In the genomic region with DNA sequence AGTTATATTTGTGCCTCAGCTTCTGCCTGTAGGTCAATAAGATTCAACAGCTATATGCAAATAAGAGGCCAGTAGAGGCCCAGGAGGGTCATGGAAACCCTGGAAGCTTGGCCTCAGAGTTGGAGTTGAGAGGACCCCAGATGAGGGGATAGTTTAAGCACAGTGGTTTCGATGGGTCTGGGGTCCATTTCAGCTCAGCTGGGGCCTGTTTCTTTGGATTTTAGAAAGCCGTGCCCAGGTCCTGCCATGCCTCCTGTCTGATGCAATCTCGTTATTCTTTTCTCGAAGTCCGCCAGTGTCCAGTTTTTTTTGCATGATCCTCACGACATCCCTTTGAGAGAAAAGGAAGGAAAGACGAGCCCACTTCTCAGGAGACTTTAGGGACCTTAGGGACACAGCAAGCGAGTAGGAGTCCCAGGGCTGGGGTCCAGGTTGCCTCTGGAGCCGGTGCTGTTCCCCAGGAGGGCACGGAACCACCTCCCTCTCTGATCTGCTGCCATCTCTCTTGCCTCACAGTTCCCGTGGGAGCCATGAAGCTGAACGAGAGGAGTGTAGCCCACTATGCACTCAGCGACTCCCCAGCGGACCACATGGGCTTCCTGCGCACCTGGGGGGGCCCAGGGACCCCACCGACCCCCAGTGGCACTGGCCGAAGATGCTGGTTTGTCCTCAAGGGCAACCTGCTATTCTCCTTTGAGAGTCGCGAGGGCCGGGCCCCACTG, we compare ENCODE assay signal across 31 cellular contexts. TPM values are rescaled to one million over a fixed set of nuclear protein-coding genes. Genes with fewer than 3 reads are reported as not detected.
DNase-seq lines count a peak whose midpoint lies in the region; ATAC-seq and TF ChIP-seq lines count a peak whose summit lies in the region.
"Had no signal": no experiment of that assay in that cellular context is flagged by ENCODE, and none has a peak within 500 bp of the region (broad histone marks: within the 10 kb centered on the region; RNA-seq: fewer than 3 reads in every experiment).

No MANE protein-coding gene starts in this region.

- no peaks in the 10 kb centered on the region for H3K27me3 Mint-ChIP-seq in CD4-positive, alpha-beta T cell
- H3K27me3 Mint-ChIP-seq: activated CD4-positive, alpha-beta T cell treated with anti-CD3 and anti-CD28 coated beads for 36 hours; activated naive CD4-positive, alpha-beta T cell treated with anti-CD3 and anti-CD28 coated beads, Interleukin-2, amount 50 U/mL, for 24 hours; activated T-helper 17 cell treated with anti-CD3 and anti-CD28 coated beads, Interleukin-2, amount 50 U/mL, for 72 hours; IgD-negative memory B cell; naive B cell; stimulated activated naive CD8-positive, alpha-beta T cell treated with anti-CD3 and anti-CD28 coated beads, Interleukin-15, amount 100 ng/mL, for 72 hours had no signal

- H3K27me3 ChIP-seq in CD4-positive, alpha-beta T cell (ENCODE audit: control insufficient read depth, insufficient read depth, low read length) = no peaks in the 10 kb centered on the region
- no peaks in the 10 kb centered on the region for H3K27me3 ChIP-seq in stomach smooth muscle (ENCODE audit: control insufficient read depth in 1 of 2, insufficient read depth in 2 of 2, low read length in 2 of 2)
- H3K27me3 ChIP-seq: upper lobe of right lung had no signal

- no peak for DNase-seq in CD4-positive, alpha-beta T cell
- DNase-seq in RWPE1 (ENCODE audit: low spot score) = no peak
- DNase-seq in mesenteric fat pad (ENCODE audit: low spot score) = peak; percentile 53
- no peak for DNase-seq in HT-29 (ENCODE audit: low spot score)
- DNase-seq in HEK293T (ENCODE audit: extremely low spot score) = no peak
- no peak for DNase-seq in COR-L47 (lab: John Stamatoyannopoulos, UW)
- DNase-seq: activated CD4-positive, alpha-beta T cell treated with anti-CD3 and anti-CD28 coated beads for 36 hours; aorta; central memory CD4-positive, alpha-beta T cell; dermis blood vessel endothelial cell; GOT3; hypothalamus; immature natural killer cell; left ventricle myocardium inferior; naive B cell; NCI-H1092; NCI-H187 treated with DMSO at 0.1 percent for 48 hours; NCI-H524 treated with DMSO at 0.1 percent for 48 hours; NK-92 treated with Interleukin-12 subunit alpha and Interleukin-12 subunit beta, amount 100 ng/mL, for 24 hours; PC-3; SHP77; stimulated activated CD8-positive, alpha-beta memory T cell treated with anti-CD3 and anti-CD28 coated beads, Interleukin-4, amount 100 ng/mL, for 48 hours; stimulated activated naive CD8-positive, alpha-beta T cell treated with anti-CD3 and anti-CD28 coated beads, Interleukin-15, amount 100 ng/mL, for 72 hours; upper lobe of right lung had no signal

- POLR2A ChIA-PET in CD4-positive, alpha-beta T cell (lab: Charles Lee) = no interaction called here
- POLR2A ChIA-PET in RWPE1 (lab: Yijun Ruan, JAX; ENCODE audit: low non-redundant PET) = no interaction called here
- POLR2A ChIA-PET in HEK293T (lab: Yijun Ruan, JAX) = interaction anchor here (1.8 kb wide), 1 partner anchor 130 kb away, joined by 8 read pairs; the partner anchor contains the start of gene CENPM

- peak overlapping the region in 1 of 2 donors; percentile 12 for H3K9ac ChIP-seq in stomach smooth muscle (ENCODE audit: low read length in 2 of 2)

- intact Hi-C loops in CD4-positive, alpha-beta T cell (cut with DNase I, micrococcal nuclease) = loop anchor here (5.0 to 10.0 kb wide), 3 partner anchors 365 to 538 kb away; partner anchors contain the start of gene POLDIP3 (in 1 of the 2)

- H3K27ac ChIP-seq in CD4-positive, alpha-beta T cell (ENCODE audit: low read depth, low read length) = no peak overlapping the region
- H3K27ac ChIP-seq in RWPE1 (peak overlapping the region; percentile 90; the same call in 1 of the 2 replicates), stomach smooth muscle (ENCODE audit: low read length) (peak overlapping the region; percentile 100)
- H3K27ac ChIP-seq: upper lobe of right lung had no signal

- peaks cover 57% of the 10 kb centered on the region for H3K4me1 Mint-ChIP-seq in CD4-positive, alpha-beta T cell (ENCODE audit: low read depth)

- H3K4me3 ChIP-seq in stomach smooth muscle (ENCODE audit: low read length in 2 of 2) = no peak overlapping the region
- H3K4me3 ChIP-seq: GM12878, left ventricle myocardium inferior, skin epidermis, upper lobe of right lung had no signal

- TF ChIP-seq CTCF in CD4-positive, alpha-beta T cell (IDR thresholded peaks at IDR 0.05) = no peak
- TF ChIP-seq CTCF in RWPE1 (conservative IDR thresholded peaks at IDR 0.05; ENCODE audit: low read depth) = no peak

- peaks cover 5 to 12% of the 10 kb centered on the region in 2 donors for H3K36me3 ChIP-seq in stomach smooth muscle (ENCODE audit: control insufficient read depth in 2 of 2, insufficient read depth in 2 of 2, low read length in 2 of 2)
- H3K36me3 ChIP-seq: upper lobe of right lung had no signal

- no peaks in the 10 kb centered on the region for H3K9me3 Mint-ChIP-seq in CD4-positive, alpha-beta T cell
- H3K9me3 Mint-ChIP-seq: activated naive CD4-positive, alpha-beta T cell treated with anti-CD3 and anti-CD28 coated beads, Interleukin-2, amount 50 U/mL, for 24 hours; activated T-helper 17 cell treated with anti-CD3 and anti-CD28 coated beads, Interleukin-2, amount 50 U/mL, for 72 hours; IgD-negative memory B cell; immature natural killer cell; naive B cell; stimulated activated naive CD8-positive, alpha-beta T cell treated with anti-CD3 and anti-CD28 coated beads, Interleukin-15, amount 100 ng/mL, for 72 hours; T-helper 2 cell treated with Interferon-gamma antibody and Interleukin-4, amounts not matched to agents 5 μg/mL and 100 μg/mL, for 36 hours had no signal

- H3K36me3 Mint-ChIP-seq in CD4-positive, alpha-beta T cell (ENCODE audit: low read depth) = peaks cover 14% of the 10 kb centered on the region
- H3K36me3 Mint-ChIP-seq: naive B cell had no signal

- no peak overlapping the region for H3K27ac Mint-ChIP-seq in CD4-positive, alpha-beta T cell
- H3K27ac Mint-ChIP-seq: activated CD4-positive, alpha-beta T cell treated with anti-CD3 and anti-CD28 coated beads for 36 hours; activated naive CD4-positive, alpha-beta T cell treated with anti-CD3 and anti-CD28 coated beads, Interleukin-2, amount 50 U/mL, for 24 hours; stimulated activated naive CD8-positive, alpha-beta T cell treated with anti-CD3 and anti-CD28 coated beads, Interleukin-15, amount 100 ng/mL, for 72 hours; T-helper 2 cell treated with Interferon-gamma antibody and Interleukin-4, amounts not matched to agents 5 μg/mL and 100 μg/mL, for 36 hours had no signal

- CTCF ChIA-PET in CD4-positive, alpha-beta T cell (lab: Charles Lee) = interaction anchor here (3.1 kb wide), 1 partner anchor 13 kb away, joined by 11 read pairs; the partner anchor contains the start of gene NDUFA6
- CTCF ChIA-PET in RWPE1 (lab: Yijun Ruan, JAX) = no interaction called here
- CTCF ChIA-PET in HEK293T (lab: Yijun Ruan, JAX) = interaction anchor here (0.7 kb wide), 1 partner anchor 396 kb away, joined by 3 read pairs; no protein-coding TSS in a partner anchor

- peaks cover 56% of the 10 kb centered on the region for H3K4me1 ChIP-seq in stomach smooth muscle (ENCODE audit: control insufficient read depth, insufficient read depth, low read length)

- H3K4me3 Mint-ChIP-seq in CD4-positive, alpha-beta T cell = peak overlapping the region; percentile 25
- H3K4me3 Mint-ChIP-seq: activated CD4-positive, alpha-beta T cell treated with anti-CD3 and anti-CD28 coated beads for 36 hours; activated naive CD4-positive, alpha-beta T cell treated with anti-CD3 and anti-CD28 coated beads, Interleukin-2, amount 50 U/mL, for 24 hours; activated T-helper 17 cell treated with anti-CD3 and anti-CD28 coated beads, Interleukin-2, amount 50 U/mL, for 72 hours; stimulated activated naive CD8-positive, alpha-beta T cell treated with anti-CD3 and anti-CD28 coated beads, Interleukin-15, amount 100 ng/mL, for 72 hours had no signal

- H3K9me3 ChIP-seq in CD4-positive, alpha-beta T cell (ENCODE audit: control insufficient read depth, low read length) = no peaks in the 10 kb centered on the region
- no peaks in the 10 kb centered on the region for H3K9me3 ChIP-seq in stomach smooth muscle (ENCODE audit: control insufficient read depth in 2 of 2, low read length in 2 of 2)
- H3K9me3 ChIP-seq: left ventricle myocardium inferior, upper lobe of right lung had no signal

- ATAC-seq in CD4-positive, alpha-beta T cell (ENCODE audit: poor library complexity) = no peak
- ATAC-seq: activated CD4-positive, alpha-beta T cell treated with anti-CD3 and anti-CD28 coated beads for 36 hours; activated T-helper 17 cell treated with anti-CD3 and anti-CD28 coated beads, Interleukin-2, amount 50 U/mL, for 72 hours; GM12878; PC-3; stimulated activated naive CD8-positive, alpha-beta T cell treated with anti-CD3 and anti-CD28 coated beads, Interleukin-15, amount 100 ng/mL, for 72 hours; upper lobe of right lung had no signal

TF ChIP-seq in HEK293T, 16 proteins besides CTCF, POLR2A, EP300 and RAD21:
- TF ChIP-seq ARNT (IDR thresholded peaks at IDR 0.05) (no peak), NFRKB (IDR thresholded peaks at IDR 0.05) (no peak)

RNA-seq across cellular contexts. Expression of gene SMDT1, which starts 2.6 kb away (rescaled TPM):
- total RNA-seq in CD4-positive, alpha-beta T cell = 10 to 100 TPM; 84.7 to 86.4 TPM
- 69.3 TPM for total RNA-seq in mesenteric fat pad
- 18.9 and 25.5 TPM in 2 replicates for total RNA-seq in HT-29 (2014; rRNA removed; shearing (Covaris generic))

RNA-seq across cellular contexts. Expression of gene PHETA2, which starts 2.9 kb away (rescaled TPM):
- under 1 TPM; 0.27 to 0.42 TPM for total RNA-seq in CD4-positive, alpha-beta T cell
- total RNA-seq in mesenteric fat pad = 11.0 TPM
- total RNA-seq in HT-29 (2014; rRNA removed; shearing (Covaris generic)) = 5.1 and 6.5 TPM in 2 replicates

RNA-seq across cellular contexts. Expression of gene NAGA, which starts 6.3 kb away (rescaled TPM):
- total RNA-seq in CD4-positive, alpha-beta T cell = 1 to 10 TPM; 2.6 to 3.2 TPM
- 25.8 TPM for total RNA-seq in mesenteric fat pad
- 20.8 and 26.8 TPM in 2 replicates for total RNA-seq in HT-29 (2014; rRNA removed; shearing (Covaris generic))

RNA-seq across cellular contexts. Expression of gene NDUFA6, which starts 13.6 kb away (rescaled TPM):
- 10 to 100 TPM; 52.8 to 59.8 TPM for total RNA-seq in CD4-positive, alpha-beta T cell
- 55.8 TPM for total RNA-seq in mesenteric fat pad
- total RNA-seq in HT-29 (2014; rRNA removed; shearing (Covaris generic)) = 49.0 and 57.6 TPM in 2 replicates

RNA-seq across cellular contexts. Expression of gene CYP2D6, which starts 53.7 kb away (rescaled TPM):
- 1 to 10 TPM; 7.4 to 7.5 TPM for total RNA-seq in CD4-positive, alpha-beta T cell
- total RNA-seq in mesenteric fat pad = 0.26 TPM
- total RNA-seq in HT-29 (2014; rRNA removed; shearing (Covaris generic)) = 2.6 and 2.8 TPM in 2 replicates
